In the genomic region with DNA sequence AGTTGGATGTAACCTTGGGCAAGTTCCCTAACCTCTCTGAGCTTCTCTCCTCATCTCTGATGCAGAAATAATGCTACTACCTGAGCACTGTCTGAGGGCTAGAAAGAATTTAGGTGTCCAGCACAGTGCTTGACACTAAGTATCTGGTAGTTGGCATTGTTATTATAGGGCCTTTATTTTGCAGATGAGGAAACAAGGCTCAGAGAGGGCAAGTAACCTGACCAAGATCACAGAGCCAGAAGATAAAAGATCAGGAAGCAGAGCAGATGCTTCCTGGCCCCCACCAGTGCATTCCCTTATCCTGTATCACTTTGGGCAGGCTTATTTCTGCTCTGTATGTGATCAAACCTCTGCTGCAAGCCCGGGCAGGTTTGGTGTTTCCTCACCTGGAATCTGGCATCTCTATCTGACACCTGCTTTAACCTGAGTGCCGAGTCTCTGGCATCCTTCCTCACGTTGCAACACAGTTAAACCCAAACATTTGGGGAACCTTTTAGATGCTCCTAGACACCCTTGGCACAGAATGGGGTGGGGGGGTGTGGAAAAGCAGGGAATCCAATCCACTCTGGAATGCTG, we compare ENCODE assay signal across 7 cellular contexts.
DNase-seq lines count a peak whose midpoint lies in the region; ATAC-seq, FAIRE-seq and TF ChIP-seq lines count a peak whose summit lies in the region.

No MANE protein-coding gene starts in this region.

- TF ChIP-seq POLR2A in H1 (IDR thresholded peaks at IDR 0.05; ENCODE audit: control extremely low read depth in 1 of 2, low read depth in 2 of 2, low read length in 2 of 2) (no peak), prostate gland (IDR thresholded peaks at IDR 0.05) (no peak)

- no peak for TF ChIP-seq EP300 in H1 (IDR thresholded peaks at IDR 0.05; ENCODE audit: borderline replicate concordance in 1 of 2, low read depth in 2 of 2, low read length in 2 of 2)

- no peak overlapping the region for H2BK15ac ChIP-seq in H9 (ENCODE audit: low read depth, low read length)
- H2BK15ac ChIP-seq in H1 (ENCODE audit: low read length) = no peak overlapping the region; the same call in 1 of the 2 replicates

- no peak for TF ChIP-seq RAD21 in H1 (IDR thresholded peaks at IDR 0.05 in 1 of 2, conservative IDR thresholded peaks at IDR 0.05 in 1 of 2; ENCODE audit: low read depth in 2 of 2, low read length in 2 of 2)

- no peak overlapping the region for H2BK5ac ChIP-seq in H9 (ENCODE audit: insufficient read length, low read length)
- H2BK5ac ChIP-seq in H1 (ENCODE audit: low read depth, low read length) = no peak overlapping the region

- peak overlapping the region; percentile 81 to 88 for H3K4me3 Mint-ChIP-seq in H9

- H3K14ac ChIP-seq in H9 (ENCODE audit: insufficient read depth, low read length) (no peak overlapping the region), H1 (ENCODE audit: insufficient read length) (no peak overlapping the region)

- no peaks in the 10 kb centered on the region for H3K36me3 ChIP-seq in H1 (ENCODE audit: control insufficient read depth in 2 of 4, insufficient read depth in 4 of 4, low read length in 3 of 4)
- H3K36me3 ChIP-seq in prostate gland = no peaks in the 10 kb centered on the region
- H3K36me3 ChIP-seq in lower lobe of right lung = no peaks in the 10 kb centered on the region

- H3K4ac ChIP-seq in H9 (ENCODE audit: low read depth, low read length) = no peak overlapping the region
- H3K4ac ChIP-seq in H1 (replicated peaks; ENCODE audit: insufficient read length, low read depth, low read length) = no peak overlapping the region

- H3K18ac ChIP-seq in H9 (ENCODE audit: insufficient read length, low read depth, low read length) (no peak overlapping the region), H1 (ENCODE audit: extremely low read depth, low read length) (no peak overlapping the region)

- H3K4me2 ChIP-seq in H9 (ENCODE audit: insufficient read depth, insufficient read length, low read length) = peak overlapping the region; percentile 78
- H3K4me2 ChIP-seq in H1 (ENCODE audit: insufficient read depth in 1 of 2, low read depth in 2 of 2, low read length in 2 of 2) = peak overlapping the region; percentile 50 to 74; a peak in 3 of 4 replicates

- H2BK120ac ChIP-seq in H9 (ENCODE audit: low read depth, low read length, poor library complexity, severe bottlenecking) = no peak overlapping the region
- no peak overlapping the region for H2BK120ac ChIP-seq in H1 (replicated peaks; ENCODE audit: low read depth, low read length)

- ATAC-seq in lower lobe of right lung (no peak), GM21786 (IDR thresholded peaks at IDR 0.05; ENCODE audit: unreplicated experiment) (no peak), HG03342 (IDR thresholded peaks at IDR 0.05; ENCODE audit: unreplicated experiment) (no peak)

- H3T11ph ChIP-seq in H9 (ENCODE audit: low read length) = no peak overlapping the region

- H3K27me3 Mint-ChIP-seq in H9 (ENCODE audit: low read depth) = peaks cover 23% of the 10 kb centered on the region

- TF ChIP-seq CTCF in H9 (conservative IDR thresholded peaks at IDR 0.05) (no peak), H1 (IDR thresholded peaks at IDR 0.05; ENCODE audit: control extremely low read depth in 1 of 3, insufficient read depth in 1 of 3, low read depth in 1 of 3, low read length in 3 of 3) (no peak), prostate gland (IDR thresholded peaks at IDR 0.05) (no peak), lower lobe of right lung (IDR thresholded peaks at IDR 0.05) (no peak)

- H2AK5ac ChIP-seq in H9 (ENCODE audit: insufficient read length, low read length) = no peak overlapping the region
- H2AK5ac ChIP-seq in H1 (ENCODE audit: low read depth, low read length) = no peak overlapping the region

- no peaks in the 10 kb centered on the region for H3K36me3 Mint-ChIP-seq in H9 (ENCODE audit: insufficient read depth in 1 of 3, low read depth in 3 of 3)

- H3K56ac ChIP-seq in H9 (ENCODE audit: insufficient read length, low read depth, low read length) = no peak overlapping the region
- no peak overlapping the region for H3K56ac ChIP-seq in H1 (replicated peaks; ENCODE audit: insufficient read length, low read depth, low read length)

- intact Hi-C loops in prostate gland (cut with DNase I) (loop anchor here (2.0 to 10.0 kb wide), 3 partner anchors 189 to 329 kb away; a partner anchor contains a TSS), lower lobe of right lung (cut with DNase I) (no loop called here)

- no peak overlapping the region for H3K27ac ChIP-seq in H9 (ENCODE audit: insufficient read length, low read depth, low read length)
- H3K27ac ChIP-seq in H1 (ENCODE audit: low read depth, low read length) = no peak overlapping the region
- H3K27ac ChIP-seq in prostate gland = peak overlapping the region; percentile 76 to 82
- H3K27ac ChIP-seq in lower lobe of right lung = no peak overlapping the region

- no peaks in the 10 kb centered on the region; a peak in 2 of 5 replicates for H3K9me3 Mint-ChIP-seq in H9

- H2BK20ac ChIP-seq in H9 (ENCODE audit: low read depth, low read length, poor library complexity, severe bottlenecking) (no peak overlapping the region), H1 (ENCODE audit: low read length) (no peak overlapping the region)

- no peak overlapping the region for H3K27ac Mint-ChIP-seq in H9

- H3K4me1 Mint-ChIP-seq in H9 = peaks cover 6 to 7% of the 10 kb centered on the region in 2 experiments

- H3K4me1 ChIP-seq in H9 (ENCODE audit: insufficient read depth, low read length) (no peaks in the 10 kb centered on the region; the same call in 1 of the 2 replicates), H1 (replicated peaks in 1 of 4; ENCODE audit: control insufficient read depth in 3 of 4, insufficient read depth in 4 of 4, low read length in 3 of 4) (no peaks in the 10 kb centered on the region; a peak in 1 of 7 replicates), prostate gland (replicated peaks) (no peaks in the 10 kb centered on the region), lower lobe of right lung (peaks cover 11% of the 10 kb centered on the region)

- POLR2A ChIA-PET in H1 (lab: Charles Lee; ENCODE audit: partially characterized antibody) = interaction anchor here (0.9 to 1.1 kb wide), 2 partner anchors 9 to 186 kb away, joined by 3 read pairs; a partner anchor contains a TSS

- H4K20me1 ChIP-seq in H9 (ENCODE audit: control insufficient read depth, insufficient read depth, insufficient read length) = no peaks in the 10 kb centered on the region
- no peaks in the 10 kb centered on the region for H4K20me1 ChIP-seq in H1 (replicated peaks in 1 of 2; ENCODE audit: control insufficient read depth in 1 of 2, insufficient read depth in 2 of 2, low read length in 2 of 2)

- H2AFZ ChIP-seq in H9 (ENCODE audit: low read length) (no peak overlapping the region), H1 (ENCODE audit: low read length) (peak overlapping the region; percentile 99)

- H3K27me3 ChIP-seq in H9 (ENCODE audit: insufficient read depth, low read length) = no peaks in the 10 kb centered on the region
- H3K27me3 ChIP-seq in H1 (replicated peaks in 1 of 4; ENCODE audit: control insufficient read depth in 3 of 4, extremely low read depth in 1 of 4, insufficient read depth in 3 of 4, low read length in 3 of 4) = peaks cover 0 to 5% (median 1%) of the 10 kb centered on the region in 4 experiments; a peak in 1 of 7 replicates
- H3K27me3 ChIP-seq in prostate gland (replicated peaks; ENCODE audit: insufficient read depth) = no peaks in the 10 kb centered on the region
- H3K27me3 ChIP-seq in lower lobe of right lung (ENCODE audit: low read depth) = no peaks in the 10 kb centered on the region

- H3K9ac ChIP-seq in H9 (ENCODE audit: extremely low read depth, insufficient read length, low read length) (no peak overlapping the region), H1 (replicated peaks in 1 of 4; ENCODE audit: extremely low read depth in 1 of 4, low read depth in 3 of 4, low read length in 3 of 4) (no peak overlapping the region)

- H3K79me2 ChIP-seq in H9 (ENCODE audit: insufficient read depth, low read length) (no peaks in the 10 kb centered on the region), H1 (ENCODE audit: control insufficient read depth in 1 of 2, insufficient read depth in 2 of 2, low read length in 2 of 2) (no peaks in the 10 kb centered on the region)

- no peaks in the 10 kb centered on the region for H3K79me1 ChIP-seq in H9 (ENCODE audit: insufficient read depth, low read depth, low read length, poor library complexity, severe bottlenecking)
- H3K79me1 ChIP-seq in H1 (ENCODE audit: low read depth, low read length) = no peaks in the 10 kb centered on the region

- DNase-seq in H9 (no peak), NCI-H345 (lab: John Stamatoyannopoulos, UW) (peak; percentile 69), H1 (ENCODE audit: low read depth in 1 of 2, low spot score in 2 of 2) (no peak), prostate gland (ENCODE audit: low spot score) (peak; percentile 90), lower lobe of right lung (no peak)

- H3K4me3 ChIP-seq in H1 (ENCODE audit: extremely low read depth in 1 of 4, insufficient read depth in 2 of 4, low read depth in 3 of 4, low read length in 4 of 4) = peak overlapping the region; percentile 37 to 72 (median 54); a peak in 4 of 8 replicates
- no peak overlapping the region for H3K4me3 ChIP-seq in prostate gland
- no peak overlapping the region for H3K4me3 ChIP-seq in lower lobe of right lung

- H4K5ac ChIP-seq in H9 (ENCODE audit: insufficient read length, low read depth, low read length) = no peak overlapping the region
- H4K5ac ChIP-seq in H1 (ENCODE audit: insufficient read length, low read depth, low read length) = no peak overlapping the region

- WGBS in H9 (ENCODE audit: extremely low coverage, insufficient read length, low lambda C conversion rate) = no CpG with 5 or more reads among the region's 3 CpGs
- WGBS in H1 (ENCODE audit: extremely low coverage in 1 of 2, insufficient coverage in 1 of 2, insufficient read length in 1 of 2, insufficient replicate concordance in 2 of 2, low coverage in 1 of 2, low lambda C conversion rate in 2 of 2, missing lambda C conversion rate in 1 of 2), 2 experiments = 57% methylated on average over 3 of the region's 3 CpGs; no CpG with 5 or more reads in 1 of the 2 experiments
- 23% methylated on average over 3 of the region's 3 CpGs for WGBS in prostate gland

- H3K23me2 ChIP-seq in H9 (ENCODE audit: insufficient read length, low read depth, low read length, poor library complexity, severe bottlenecking) (peaks cover 6% of the 10 kb centered on the region), H1 (ENCODE audit: low read depth, low read length) (no peaks in the 10 kb centered on the region; the same call in 1 of the 2 replicates)

- H3K9me3 ChIP-seq in H9 (ENCODE audit: control insufficient read depth, low read depth, low read length) (no peaks in the 10 kb centered on the region), H1 (ENCODE audit: insufficient read depth in 2 of 2, low read depth in 1 of 2, low read length in 1 of 2) (no peaks in the 10 kb centered on the region), prostate gland (no peaks in the 10 kb centered on the region), lower lobe of right lung (no peaks in the 10 kb centered on the region)

- H4K8ac ChIP-seq in H9 (replicated peaks; ENCODE audit: insufficient read length, low read depth, low read length) = no peak overlapping the region
- no peak overlapping the region for H4K8ac ChIP-seq in H1 (ENCODE audit: extremely low read depth, insufficient read depth, low read length)

- H2BK12ac ChIP-seq in H9 (ENCODE audit: insufficient read length, low read depth, low read length) (no peak overlapping the region), H1 (ENCODE audit: low read depth, low read length) (no peak overlapping the region)

- H3K23ac ChIP-seq in H9 (ENCODE audit: insufficient read length, low read depth, low read length) (no peak overlapping the region), H1 (ENCODE audit: insufficient read length) (no peak overlapping the region)

- H4K91ac ChIP-seq in H9 (ENCODE audit: insufficient read length, low read depth, low read length) (no peak overlapping the region), H1 (replicated peaks; ENCODE audit: insufficient read length, low read length) (no peak overlapping the region)

- no peak for FAIRE-seq in H1 (lab: Jason Lieb, UNC)

- CTCF ChIA-PET in H1 (lab: Charles Lee; ENCODE audit: partially characterized antibody) = interaction anchor here (0.6 to 7.0 kb wide), 23 partner anchors 7 to 304 kb away, joined by 3 to 55 read pairs (median 4); a partner anchor contains a TSS

Comparison
In these comparisons a context has a peak if more than half of its experiments do, and no peak if none do; other contexts are left out.
1. DNase-seq: peak in NCI-H345 (single experiment) and prostate gland (single experiment); none in H9 (single experiment), H1 (0 of 2) and lower lobe of right lung (single experiment).
2. H3K27ac ChIP-seq: peak in prostate gland (2 of 2); none in H9 (single experiment), H1 (single experiment) and lower lobe of right lung (single experiment).
3. H3K4me3 ChIP-seq: peak in H1 (4 of 4); none in prostate gland (0 of 2) and lower lobe of right lung (single experiment).